Comparison of ENCODE assay signal across 1 cellular context in genomic region chr15:69627548-69628158, GRCh38.
TF ChIP-seq lines count a peak whose summit lies in the region.

No MANE protein-coding gene starts in this region.

TF ChIP-seq in liver, 16 proteins besides CTCF, POLR2A, EP300 and RAD21 (continued from another document):
- TF ChIP-seq ZBTB33 (IDR thresholded peaks at IDR 0.05) = peak; percentile 72
- TF ChIP-seq SP1 (IDR thresholded peaks at IDR 0.05) = peak; percentile 38
- no peak for TF ChIP-seq REST (IDR thresholded peaks at IDR 0.05)
- TF ChIP-seq HNF4A (conservative IDR thresholded peaks at IDR 0.05) = peak; percentile 72 to 86
- peak; percentile 68 to 93 for TF ChIP-seq RXRA (IDR thresholded peaks at IDR 0.05)
- peak; percentile 13 for TF ChIP-seq NR2F2 (IDR thresholded peaks at IDR 0.05)
- TF ChIP-seq YY1 (IDR thresholded peaks at IDR 0.05) = peak; percentile 93
- peak; percentile 47 for TF ChIP-seq FOXA1 (IDR thresholded peaks at IDR 0.05)
- peak; percentile 48 for TF ChIP-seq FOXA2 (IDR thresholded peaks at IDR 0.05)
- TF ChIP-seq GABPA (IDR thresholded peaks at IDR 0.05 in 1 of 2, conservative IDR thresholded peaks at IDR 0.05 in 1 of 2) = no peak
